In the genomic region with DNA sequence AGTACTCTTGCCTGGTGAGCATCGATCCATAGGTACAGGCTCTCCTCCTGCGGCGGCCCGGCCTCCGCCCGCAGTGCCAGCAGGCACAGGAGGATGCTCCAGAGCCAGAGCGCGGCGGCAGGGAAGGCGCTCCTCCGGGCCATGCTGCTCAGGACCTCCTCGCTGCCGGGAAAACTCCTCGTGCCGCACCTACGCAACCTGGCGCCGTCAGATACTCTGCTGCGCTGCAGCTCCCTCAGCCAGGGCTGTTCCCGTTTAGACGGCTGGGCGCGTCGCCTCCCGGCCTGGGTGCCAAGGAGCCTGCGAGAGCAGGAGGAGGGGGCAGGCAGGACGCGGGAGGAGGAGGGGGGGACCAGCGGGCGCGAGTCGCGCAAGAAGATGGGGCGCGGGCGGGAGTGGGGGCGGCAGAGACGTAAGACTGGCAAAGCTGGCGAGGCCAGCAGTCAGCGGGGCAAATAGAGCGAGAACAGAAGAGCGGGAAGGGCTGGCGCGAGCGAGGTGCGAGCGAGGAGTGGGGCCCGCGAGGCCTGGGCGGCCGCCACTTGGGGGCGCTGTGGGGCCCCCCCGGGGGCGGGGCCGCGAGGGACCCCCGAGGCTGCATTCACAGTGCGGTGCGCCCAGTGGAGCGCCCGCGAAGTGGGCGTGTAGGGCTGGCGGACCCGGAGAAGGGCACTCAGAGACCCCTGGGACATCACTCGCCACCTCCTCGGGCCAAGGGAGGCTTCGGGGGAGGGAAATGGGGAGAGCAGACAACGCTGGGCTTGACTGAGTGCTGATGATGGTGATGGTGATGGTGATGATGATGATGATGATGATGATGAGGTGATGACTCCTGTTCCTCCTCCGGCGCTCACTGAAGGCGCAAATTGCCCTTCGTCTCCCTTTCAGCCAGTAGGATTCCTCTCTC, we compare ENCODE assay signal across 8 cellular contexts. TPM values are rescaled to one million over a fixed set of nuclear protein-coding genes. Genes with fewer than 3 reads are reported as not detected.
A peak's percentile ranks its signal among the peaks of the same experiment; 100 is the strongest.
DNase-seq lines count a peak whose midpoint lies in the region; ATAC-seq and TF ChIP-seq lines count a peak whose summit lies in the region.

A gene with protein sequence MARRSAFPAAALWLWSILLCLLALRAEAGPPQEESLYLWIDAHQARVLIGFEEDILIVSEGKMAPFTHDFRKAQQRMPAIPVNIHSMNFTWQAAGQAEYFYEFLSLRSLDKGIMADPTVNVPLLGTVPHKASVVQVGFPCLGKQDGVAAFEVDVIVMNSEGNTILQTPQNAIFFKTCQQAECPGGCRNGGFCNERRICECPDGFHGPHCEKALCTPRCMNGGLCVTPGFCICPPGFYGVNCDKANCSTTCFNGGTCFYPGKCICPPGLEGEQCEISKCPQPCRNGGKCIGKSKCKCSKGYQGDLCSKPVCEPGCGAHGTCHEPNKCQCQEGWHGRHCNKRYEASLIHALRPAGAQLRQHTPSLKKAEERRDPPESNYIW (minus strand): TSS at position 257 of the 907 bp plus-strand sequence. CDS start 114 bp downstream, at position 143.

- ATAC-seq in GM18505 (IDR thresholded peaks at IDR 0.05; ENCODE audit: unreplicated experiment) (peak; percentile 69), foreskin keratinocyte (peak; percentile 74), GM19328 (IDR thresholded peaks at IDR 0.05; ENCODE audit: unreplicated experiment) (no peak)

- peak; percentile 65 for TF ChIP-seq CTCF in A673 (conservative IDR thresholded peaks at IDR 0.05; ENCODE audit: low read depth, low read length)
- TF ChIP-seq CTCF in foreskin keratinocyte (conservative IDR thresholded peaks at IDR 0.05), result peak; percentile 57

- peaks cover 84% of the 10 kb centered on the region for H3K27me3 ChIP-seq in A673 (replicated peaks; ENCODE audit: insufficient read depth, low read depth, low read length, poor library complexity)
- H3K27me3 ChIP-seq in foreskin keratinocyte, result peaks cover 97% of the 10 kb centered on the region

- CTCF ChIA-PET in A673 (lab: Charles Lee), result no interaction called here

- H3K4me3 ChIP-seq in A673 (ENCODE audit: low read depth, low read length, poor library complexity, severe bottlenecking), result peak within 1 kb of the TSS; percentile 40

- BruUV-seq in A673 (replicated peaks; lab: Mats Ljungman, UMichigan), result no TSS peak

- DNase-seq in A673 (ENCODE audit: low spot score) (peak; percentile 60), KBM-7 (peak; percentile 46), activated T-cell treated with anti-CD3 and anti-CD28 coated beads for 24 hours (ENCODE audit: low read depth) (peak; percentile 1), foreskin keratinocyte (peak; percentile 5 to 6), posterior cingulate gyrus (peak in 9 of 10 donors; percentile 9 to 92 (median 40)), 8988T (no peak)

- no peak for TF ChIP-seq POLR2A in GM18505 (IDR thresholded peaks at IDR 0.05; ENCODE audit: borderline replicate concordance, extremely low read depth, insufficient read depth, insufficient read length)

- H3K4me1 ChIP-seq in A673 (ENCODE audit: insufficient read depth, low read length, poor library complexity, severe bottlenecking) (peaks cover 8% of the 10 kb centered on the region), foreskin keratinocyte (no peaks in the 10 kb centered on the region)

- in situ Hi-C loops in KBM-7 (cut with MboI; ENCODE audit: low pct_unique_long_range_greater_than_20kb, low sequenced_read_pairs), result loop anchor here (25.0 kb wide), 1 partner anchor 116 kb away; no protein-coding TSS in a partner anchor

- intact Hi-C loops in A673 (cut with micrococcal nuclease; ENCODE audit: unreplicated experiment) (loop anchor here (5.0 kb wide), 2 partner anchors 229 to 319 kb away; no protein-coding TSS in a partner anchor), posterior cingulate gyrus (cut with DNase I) (loop anchor here (5.0 kb wide), 1 partner anchor 319 kb away; no protein-coding TSS in a partner anchor)

- no peaks in the 10 kb centered on the region for H3K9me3 ChIP-seq in A673 (ENCODE audit: low read depth, low read length, poor library complexity, severe bottlenecking)

- H3K36me3 ChIP-seq in A673 (ENCODE audit: insufficient read depth, low read length, poor library complexity, severe bottlenecking), result no peaks in the 10 kb centered on the region

- no peak within 1 kb of the TSS for H3K27ac ChIP-seq in A673 (ENCODE audit: low read depth, low read length, poor library complexity, severe bottlenecking)
- H3K27ac ChIP-seq in foreskin keratinocyte, result no peak within 1 kb of the TSS

- POLR2A ChIA-PET in A673 (lab: Charles Lee; ENCODE audit: low non-redundant PET), result no interaction called here

RNA-seq across cellular contexts. Expression of the gene that starts here (rescaled TPM):
- total RNA-seq in A673 (2021), result not detected in 2 replicates
- total RNA-seq in foreskin keratinocyte, result not detected in 2 replicates
- not detected in 2 replicates for polyA plus RNA-seq in foreskin keratinocyte

Comparison
In these comparisons a context has a peak if more than half of its experiments do, and no peak if none do; other contexts are left out.
1. Peak in DNase-seq and H3K4me3 ChIP-seq in A673; RNA of the gene not detected or under 1 TPM.
2. Peak in DNase-seq and ATAC-seq in foreskin keratinocyte; RNA of the gene not detected or under 1 TPM.